ENCODE assay signal across 10 cellular contexts in genomic region chr2:63699549-63699839, GRCh38.
A peak's percentile ranks its signal among the peaks of the same experiment; 100 is the strongest.
DNase-seq lines count a peak whose midpoint lies in the region; ATAC-seq, FAIRE-seq and TF ChIP-seq lines count a peak whose summit lies in the region.
"Had no signal": no experiment of that assay in that cellular context is flagged by ENCODE, and none has a peak within 500 bp of the region (broad histone marks: within the 10 kb centered on the region; RNA-seq: fewer than 3 reads in every experiment).

No MANE protein-coding gene starts in this region.

- 6% methylated on average over 3 of the region's 3 CpGs for WGBS in K562 (ENCODE audit: insufficient coverage, low coverage, missing lambda C conversion rate)
- WGBS in liver: 71% methylated on average over 3 of the region's 3 CpGs
- WGBS in tibial nerve, 2 donors: 82% methylated on average over 3 of the region's 3 CpGs
- 50 to 77% methylated on average over 3 of the region's 3 CpGs for WGBS in sigmoid colon, 2 donors

- H3K79me2 ChIP-seq in Karpas-422 (ENCODE audit: low read length) (no peaks in the 10 kb centered on the region), K562 (ENCODE audit: control insufficient read depth, insufficient read depth, low read length) (no peaks in the 10 kb centered on the region)

- ATAC-seq in K562 (no peak), HG03442 (IDR thresholded peaks at IDR 0.05; ENCODE audit: unreplicated experiment) (no peak), GM18909 (IDR thresholded peaks at IDR 0.05; ENCODE audit: poor library complexity, unreplicated experiment) (no peak)

- H3K4me2 ChIP-seq in Karpas-422 (ENCODE audit: low read depth, low read length, poor library complexity, severe bottlenecking) (no peak overlapping the region), K562 (ENCODE audit: insufficient read depth, low read length) (no peak overlapping the region)

- in situ Hi-C loops in K562 (cut with MboI): loop anchor here (5.0 kb wide), 1 partner anchor 163 kb away; no protein-coding TSS in a partner anchor

- TF ChIP-seq EP300 in K562 (IDR thresholded peaks at IDR 0.05; ENCODE audit: low read length): no peak
- no peak for TF ChIP-seq EP300 in tibial nerve (IDR thresholded peaks at IDR 0.05)
- TF ChIP-seq EP300 in sigmoid colon (IDR thresholded peaks at IDR 0.05): no peak

- H3K4me3 ChIP-seq in Karpas-422 (ENCODE audit: low read length) (no peak overlapping the region), K562 (no peak overlapping the region), liver (ENCODE audit: low read depth in 1 of 3, low read length in 3 of 3) (no peak overlapping the region), tibial nerve (no peak overlapping the region), sigmoid colon (no peak overlapping the region), H7 (ENCODE audit: insufficient read depth, low read depth, low read length) (no peak overlapping the region)

- BruUV-seq in K562 (replicated peaks; lab: Mats Ljungman, UMichigan): no TSS peak

- H4K20me1 ChIP-seq in Karpas-422 (ENCODE audit: insufficient read depth, low read depth, low read length) (no peaks in the 10 kb centered on the region), K562 (replicated peaks; ENCODE audit: control insufficient read depth, insufficient read depth, low read length) (0 out of 2 replicates have a peak, but pooled peaks cover 2% of the 10 kb centered on the region)

- POLR2A ChIA-PET in K562 (lab: Yijun Ruan, JAX): interaction anchor here (1.1 to 1.2 kb wide), 3 partner anchors 11 to 33 kb away, joined by 3 to 6 read pairs (median 3); no protein-coding TSS in a partner anchor

- CTCF ChIA-PET in K562 (lab: Yijun Ruan, JAX; ENCODE audit: low intra/inter-chr PET ratio): interaction anchor here (0.6 to 0.9 kb wide), 2 partner anchors 188 to 1381 kb away, joined by 3 read pairs; no protein-coding TSS in a partner anchor

- no peak for TF ChIP-seq POLR2A in K562 (conservative IDR thresholded peaks at IDR 0.05)
- no peak for TF ChIP-seq POLR2A in tibial nerve (IDR thresholded peaks at IDR 0.05)
- TF ChIP-seq POLR2A in sigmoid colon (IDR thresholded peaks at IDR 0.05): no peak

- no peaks in the 10 kb centered on the region for H3K36me3 ChIP-seq in Karpas-422 (ENCODE audit: insufficient read depth, low read length)
- no peaks in the 10 kb centered on the region for H3K36me3 ChIP-seq in K562 (ENCODE audit: control insufficient read depth, insufficient read depth, low read length)
- no peaks in the 10 kb centered on the region for H3K36me3 ChIP-seq in liver (ENCODE audit: control insufficient read depth in 4 of 4, insufficient read depth in 3 of 4, low read depth in 1 of 4, low read length in 3 of 4)
- H3K36me3 ChIP-seq in tibial nerve: no peaks in the 10 kb centered on the region
- H3K36me3 ChIP-seq in sigmoid colon: no peaks in the 10 kb centered on the region
- no peaks in the 10 kb centered on the region for H3K36me3 ChIP-seq in H7 (replicated peaks; ENCODE audit: control insufficient read depth, insufficient read depth, low read length)

- TF ChIP-seq CTCF in K562 (IDR thresholded peaks at IDR 0.05 in 2 of 3, conservative IDR thresholded peaks at IDR 0.05 in 1 of 3; ENCODE audit: insufficient read depth in 2 of 3, low read depth in 1 of 3, low read length in 3 of 3): no peak
- TF ChIP-seq CTCF in liver (IDR thresholded peaks at IDR 0.05; ENCODE audit: low read depth, low read length, missing input control): no peak
- TF ChIP-seq CTCF in tibial nerve (IDR thresholded peaks at IDR 0.05): no peak
- no peak for TF ChIP-seq CTCF in sigmoid colon (IDR thresholded peaks at IDR 0.05)

- H3K9ac ChIP-seq in Karpas-422 (ENCODE audit: low read length): no peak overlapping the region
- H3K9ac ChIP-seq in K562 (ENCODE audit: insufficient read depth in 1 of 2, low read depth in 2 of 2, low read length in 2 of 2): no peak overlapping the region
- no peak overlapping the region for H3K9ac ChIP-seq in liver (ENCODE audit: low read depth in 1 of 2, low read length in 2 of 2)

- H3K27me3 ChIP-seq in Karpas-422 (ENCODE audit: low read length): no peaks in the 10 kb centered on the region
- no peaks in the 10 kb centered on the region for H3K27me3 ChIP-seq in K562 (ENCODE audit: control insufficient read depth in 2 of 2, insufficient read depth in 2 of 2, low read length in 2 of 2)
- no peaks in the 10 kb centered on the region for H3K27me3 ChIP-seq in liver (ENCODE audit: control insufficient read depth in 4 of 4, insufficient read depth in 4 of 4, low read length in 3 of 4)
- H3K27me3 ChIP-seq in tibial nerve: no peaks in the 10 kb centered on the region
- H3K27me3 ChIP-seq in sigmoid colon: no peaks in the 10 kb centered on the region
- no peaks in the 10 kb centered on the region for H3K27me3 ChIP-seq in H7 (ENCODE audit: control insufficient read depth, insufficient read depth, low read length)

- H3K9me3 ChIP-seq in Karpas-422 (ENCODE audit: low read length): no peaks in the 10 kb centered on the region
- no peaks in the 10 kb centered on the region for H3K9me3 ChIP-seq in K562 (replicated peaks; ENCODE audit: control insufficient read depth, insufficient read depth, low read depth, low read length)
- H3K9me3 ChIP-seq in liver (ENCODE audit: control insufficient read depth in 4 of 4, low read length in 3 of 4): no peaks in the 10 kb centered on the region
- no peaks in the 10 kb centered on the region for H3K9me3 ChIP-seq in tibial nerve
- H3K9me3 ChIP-seq in sigmoid colon: no peaks in the 10 kb centered on the region

- peaks cover 13% of the 10 kb centered on the region for H3K4me1 ChIP-seq in Karpas-422 (ENCODE audit: low read length)
- H3K4me1 ChIP-seq in K562 (replicated peaks in 1 of 2; ENCODE audit: control insufficient read depth in 2 of 2, insufficient read depth in 2 of 2, low read length in 2 of 2): no peaks in the 10 kb centered on the region
- peaks cover 9 to 51% (median 41%) of the 10 kb centered on the region in 4 donors for H3K4me1 ChIP-seq in liver (ENCODE audit: control insufficient read depth in 4 of 4, insufficient read depth in 4 of 4, low read length in 3 of 4)
- H3K4me1 ChIP-seq in tibial nerve: no peaks in the 10 kb centered on the region
- H3K4me1 ChIP-seq in sigmoid colon: peaks cover 0 to 5% (median 0%) of the 10 kb centered on the region in 4 donors

- DNase-seq in Karpas-422 (no peak), K562 (ENCODE audit: extremely low read depth in 1 of 4, low spot score in 3 of 4) (no peak), tibial nerve (ENCODE audit: low spot score in 2 of 2) (no peak), sigmoid colon (no peak), H7 (no peak)
- DNase-seq: activated CD4-positive, alpha-beta memory T cell treated with anti-CD3 and anti-CD28 coated beads for 36 hours; activated effector memory CD4-positive, alpha-beta T cell treated with Interleukin-2 at 50 U/mL for 16 hours had no signal

- H3K9me2 ChIP-seq in Karpas-422 (replicated peaks; ENCODE audit: insufficient read depth, low read length): no peaks in the 10 kb centered on the region

- no peak for FAIRE-seq in K562 (lab: Jason Lieb, UNC)

- no peaks in the 10 kb centered on the region for H3K9me1 ChIP-seq in K562 (ENCODE audit: control insufficient read depth, insufficient read depth, low read length)

- TF ChIP-seq RAD21 in K562 (CRISPR knock-in tag; conservative IDR thresholded peaks at IDR 0.05 in 1 of 2, IDR thresholded peaks at IDR 0.05 in 1 of 2) (no peak), liver (IDR thresholded peaks at IDR 0.05) (no peak)

- intact Hi-C loops in K562 (cut with micrococcal nuclease): no loop called here
- intact Hi-C loops in sigmoid colon (cut with DNase I): loop anchor here (5.0 kb wide), 1 partner anchor 143 kb away; the partner anchor contains the start of gene UGP2

- H2AFZ ChIP-seq in Karpas-422 (ENCODE audit: low read length) (peak overlapping the region; percentile 73), K562 (ENCODE audit: low read depth, low read length) (peak overlapping the region; percentile 34; the same call in 1 of the 2 replicates)

- no peak overlapping the region for H3K27ac ChIP-seq in Karpas-422 (ENCODE audit: low read length)
- no peak overlapping the region for H3K27ac ChIP-seq in K562 (ENCODE audit: extremely low read depth, low read depth, low read length)
- peak overlapping the region; percentile 44 to 88 for H3K27ac ChIP-seq in liver (ENCODE audit: low read depth in 1 of 2, low read length in 2 of 2)
- peak overlapping the region in 3 of 4 donors; percentile 32 to 61 (median 55) for H3K27ac ChIP-seq in tibial nerve
- H3K27ac ChIP-seq in sigmoid colon: peak overlapping the region in 2 of 4 donors; percentile 17 to 48

TF ChIP-seq in K562, 482 proteins besides CTCF, POLR2A, EP300 and RAD21 (continues in another document):
- TF ChIP-seq IRF2 (CRISPR knock-in tag; IDR thresholded peaks at IDR 0.05) (no peak), MBD2 (IDR thresholded peaks at IDR 0.05; ENCODE audit: borderline replicate concordance, low read depth) (no peak), SNRNP70 (optimal IDR thresholded peaks at IDR 0.05; ENCODE audit: low read depth, low read length) (no peak)

TF ChIP-seq in liver, 16 proteins besides CTCF, POLR2A, EP300 and RAD21 (continues in another document):
- TF ChIP-seq ATF3 (IDR thresholded peaks at IDR 0.05): no peak
- no peak for TF ChIP-seq JUND (IDR thresholded peaks at IDR 0.05)
- no peak for TF ChIP-seq TAF1 (conservative IDR thresholded peaks at IDR 0.05)
- TF ChIP-seq SP1 (IDR thresholded peaks at IDR 0.05): no peak
- TF ChIP-seq FOXA1 (IDR thresholded peaks at IDR 0.05): no peak
- TF ChIP-seq GABPA (IDR thresholded peaks at IDR 0.05 in 1 of 2, conservative IDR thresholded peaks at IDR 0.05 in 1 of 2): no peak

Comparison
In these comparisons a context has a peak if more than half of its experiments do, and no peak if none do; other contexts are left out.
1. H3K27ac ChIP-seq: peak in liver (2 of 2) and tibial nerve (3 of 4); none in Karpas-422 (single experiment) and K562 (single experiment).